8 cellular contexts compared by ENCODE assay signal in the genomic region with DNA sequence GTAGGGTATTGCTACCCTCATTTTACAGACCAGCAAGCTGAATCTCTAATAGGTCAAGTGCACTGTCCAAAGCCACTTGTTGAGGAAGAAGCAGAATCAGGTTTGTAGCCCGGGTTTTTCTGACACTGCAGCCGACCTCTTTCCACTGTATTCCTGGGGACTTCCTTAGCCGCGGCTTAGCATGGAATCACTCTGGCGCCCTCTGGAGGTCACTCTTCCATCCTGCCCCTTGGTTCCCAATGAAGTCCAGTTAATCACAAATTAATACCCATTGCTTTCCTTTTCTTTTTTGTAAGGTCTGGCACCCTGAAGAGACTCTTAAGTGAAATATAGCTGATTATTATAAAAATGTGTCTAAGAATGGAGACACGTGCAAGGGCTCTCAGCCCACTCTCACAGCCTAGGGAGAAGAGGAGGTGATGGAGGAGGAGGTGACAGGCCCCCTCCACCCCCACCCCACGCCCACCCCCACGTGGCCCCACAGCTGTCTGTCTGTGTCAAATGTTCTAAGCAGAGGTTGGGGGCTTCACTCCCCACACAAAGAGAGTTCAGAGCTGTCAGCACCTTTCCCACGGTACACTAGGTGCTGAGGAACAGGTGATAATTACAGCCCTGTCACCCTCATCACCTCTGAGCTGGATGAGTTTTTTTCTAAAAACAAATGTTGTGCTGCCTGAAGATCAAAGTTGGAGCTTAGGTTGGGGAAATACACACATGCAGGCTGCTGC. TPM values are rescaled to one million over a fixed set of nuclear protein-coding genes. Genes with fewer than 3 reads are reported as not detected.
DNase-seq lines count a peak whose midpoint lies in the region; ATAC-seq and TF ChIP-seq lines count a peak whose summit lies in the region.

No MANE protein-coding gene starts in this region.

- H3K27ac ChIP-seq in parathyroid adenoma (no peak overlapping the region), upper lobe of right lung (no peak overlapping the region)

- H2AFZ ChIP-seq in parathyroid adenoma, result peak overlapping the region; percentile 42

- no peaks in the 10 kb centered on the region for H3K36me3 ChIP-seq in parathyroid adenoma (ENCODE audit: control insufficient read depth, insufficient read depth, low read length)
- H3K36me3 ChIP-seq in upper lobe of right lung, result no peaks in the 10 kb centered on the region

- H3K4me3 ChIP-seq in parathyroid adenoma (ENCODE audit: low read depth, low read length), result no peak overlapping the region
- H3K4me3 ChIP-seq in upper lobe of right lung, result no peak overlapping the region

- DNase-seq in ELR (ENCODE audit: low read depth) (peak; percentile 80), M059J (ENCODE audit: low read depth) (peak; percentile 75), SHP77 (lab: John Stamatoyannopoulos, UW) (peak; percentile 5 to 67), globus pallidus (ENCODE audit: low spot score) (peak; percentile 76), upper lobe of right lung (peak; percentile 81)
- peak; percentile 19 for DNase-seq in activated effector memory CD4-positive, alpha-beta T cell treated with Interleukin-2 at 50 U/mL for 16 hours

- H3K27me3 ChIP-seq in parathyroid adenoma (ENCODE audit: control insufficient read depth, insufficient read depth, low read length) (no peaks in the 10 kb centered on the region), upper lobe of right lung (peaks cover 9% of the 10 kb centered on the region)

- H3K9ac ChIP-seq in parathyroid adenoma, result no peak overlapping the region

- TF ChIP-seq CTCF in parathyroid adenoma (IDR thresholded peaks at IDR 0.05), result peak; percentile 67
- TF ChIP-seq CTCF in upper lobe of right lung (IDR thresholded peaks at IDR 0.05), result peak; percentile 90

- H3K4me1 ChIP-seq in parathyroid adenoma (no peaks in the 10 kb centered on the region), upper lobe of right lung (no peaks in the 10 kb centered on the region)

- no peaks in the 10 kb centered on the region for H3K79me2 ChIP-seq in parathyroid adenoma

- H3K9me3 ChIP-seq in parathyroid adenoma (ENCODE audit: control insufficient read depth, low read length) (no peaks in the 10 kb centered on the region), upper lobe of right lung (no peaks in the 10 kb centered on the region)

- H3K4me2 ChIP-seq in parathyroid adenoma (ENCODE audit: low read length), result no peak overlapping the region

- ATAC-seq in upper lobe of right lung (peak; percentile 91), HG02571 (IDR thresholded peaks at IDR 0.05; ENCODE audit: unreplicated experiment) (no peak)

- intact Hi-C loops in upper lobe of right lung (cut with DNase I), result no loop called here

RNA-seq across cellular contexts. Expression of a gene that starts 57.7 kb away (rescaled TPM):
- 3.3 and 4.3 TPM in 2 replicates for total RNA-seq in M059J (2014; rRNA removed; shearing (Covaris generic))
- total RNA-seq in upper lobe of right lung, result not detected

Comparison
In these comparisons a context has a peak if more than half of its experiments do, and no peak if none do; other contexts are left out.
1. DNase-seq: peak in every context shown above with its lines; median percentile 81 in upper lobe of right lung; 80 in ELR; 76 in globus pallidus; 75 in M059J; 36 in SHP77; 19 in activated effector memory CD4-positive, alpha-beta T cell treated with Interleukin-2 at 50 U/mL for 16 hours.